ENCODE assay signal across 10 cellular contexts in genomic region chr7:130144632-130145171, GRCh38.
DNase-seq lines count a peak whose midpoint lies in the region; ATAC-seq and TF ChIP-seq lines count a peak whose summit lies in the region.
"Had no signal": no experiment of that assay in that cellular context is flagged by ENCODE, and none has a peak within 500 bp of the region (broad histone marks: within the 10 kb centered on the region; RNA-seq: fewer than 3 reads in every experiment).

No MANE protein-coding gene starts in this region.

- no peak overlapping the region for H2AFZ ChIP-seq in PC-3 (ENCODE audit: low read length)

- no peak for TF ChIP-seq POLR2A in heart left ventricle (IDR thresholded peaks at IDR 0.05)

- H3K36me3 ChIP-seq in PC-3 (ENCODE audit: low read depth, low read length), result no peaks in the 10 kb centered on the region
- no peaks in the 10 kb centered on the region for H3K36me3 ChIP-seq in heart left ventricle

- H3K9me3 ChIP-seq in PC-3 (ENCODE audit: low read length), result no peaks in the 10 kb centered on the region
- no peaks in the 10 kb centered on the region for H3K9me3 ChIP-seq in heart left ventricle

- CTCF ChIA-PET in PC-3 (lab: Charles Lee), result no interaction called here

- H3K9me2 ChIP-seq in PC-3 (replicated peaks; ENCODE audit: low read length), result no peaks in the 10 kb centered on the region

- H3K4me2 ChIP-seq in PC-3 (ENCODE audit: low read length), result no peak overlapping the region

- TF ChIP-seq CTCF in PC-3 (conservative IDR thresholded peaks at IDR 0.05; ENCODE audit: low read depth, low read length) (no peak), heart left ventricle (IDR thresholded peaks at IDR 0.05) (no peak)

- intact Hi-C loops in PC-3 (cut with micrococcal nuclease) (no loop called here), posterior vena cava (cut with DNase I) (no loop called here), heart left ventricle (cut with DNase I) (no loop called here)

- H3F3A ChIP-seq in PC-3 (ENCODE audit: low read length, unreplicated experiment), result no peaks in the 10 kb centered on the region

- H3K27me3 ChIP-seq in PC-3 (ENCODE audit: low read length) (no peaks in the 10 kb centered on the region), heart left ventricle (no peaks in the 10 kb centered on the region)

- no peak overlapping the region for H3K27ac ChIP-seq in PC-3 (ENCODE audit: low read length)
- no peak overlapping the region for H3K27ac ChIP-seq in heart left ventricle

- no peaks in the 10 kb centered on the region for H4K20me1 ChIP-seq in PC-3 (ENCODE audit: low read length)

- no peak for ATAC-seq in PC-3
- ATAC-seq in heart left ventricle, result no peak
- ATAC-seq in HG02798 (IDR thresholded peaks at IDR 0.05; ENCODE audit: poor library complexity, unreplicated experiment), result no peak
- no peak for ATAC-seq in HG02884 (IDR thresholded peaks at IDR 0.05; ENCODE audit: unreplicated experiment)

- no peaks in the 10 kb centered on the region for H3K79me2 ChIP-seq in PC-3 (ENCODE audit: low read length)

- H3K4me3 ChIP-seq in PC-3 (ENCODE audit: low read length) (no peak overlapping the region), heart left ventricle (no peak overlapping the region)

- peak; percentile 38 for DNase-seq in ELR (ENCODE audit: low read depth)
- DNase-seq in PC-3, result peak; percentile 35
- DNase-seq in fibroblast of gingiva (ENCODE audit: low read depth), result peak; percentile 17
- DNase-seq in posterior vena cava (ENCODE audit: low spot score), result peak; percentile 64
- no peak for DNase-seq in heart left ventricle
- DNase-seq in superior temporal gyrus (ENCODE audit: extremely low spot score), result no peak
- DNase-seq: activated naive CD4-positive, alpha-beta T cell treated with anti-CD3 and anti-CD28 coated beads, Interleukin-2, amount 50 U/mL, for 16 hours; OCI-M1 had no signal

- H3K9ac ChIP-seq in PC-3 (ENCODE audit: low read length), result no peak overlapping the region

- BruUV-seq in PC-3 (replicated peaks; lab: Mats Ljungman, UMichigan), result no TSS peak

- H3K4me1 ChIP-seq in PC-3 (ENCODE audit: insufficient read depth, low read length), result peaks cover 5% of the 10 kb centered on the region; the same call in 1 of the 2 replicates
- peaks cover 0 to 24% (median 5%) of the 10 kb centered on the region in 12 donors for H3K4me1 ChIP-seq in heart left ventricle

- POLR2A ChIA-PET in PC-3 (lab: Charles Lee; ENCODE audit: unreplicated experiment), result no interaction called here

- WGBS in heart left ventricle, 4 donors, result 57 to 90% (median 77%) methylated on average over 9 of the region's 9 CpGs

Comparison
In these comparisons a context has a peak if more than half of its experiments do, and no peak if none do; other contexts are left out.
1. DNase-seq: peak in ELR (single experiment), PC-3 (single experiment), fibroblast of gingiva (single experiment) and posterior vena cava (single experiment); none in heart left ventricle (0 of 5) and superior temporal gyrus (single experiment).